Comparison of ENCODE assay signal across 22 cellular contexts in genomic region chr22:30413745-30414524, GRCh38. TPM values are rescaled to one million over a fixed set of nuclear protein-coding genes. Genes with fewer than 3 reads are reported as not detected.
DNase-seq lines count a peak whose midpoint lies in the region; ATAC-seq and TF ChIP-seq lines count a peak whose summit lies in the region.
"Had no signal": no experiment of that assay in that cellular context is flagged by ENCODE, and none has a peak within 500 bp of the region (broad histone marks: within the 10 kb centered on the region; RNA-seq: fewer than 3 reads in every experiment).

No MANE protein-coding gene starts in this region.

- WGBS in mammary epithelial cell (ENCODE audit: low coverage, missing lambda C conversion rate), result 49% methylated on average over 4 of the region's 5 CpGs

- H3K4me3 ChIP-seq in mammary epithelial cell (replicated peaks in 1 of 3; ENCODE audit: insufficient read depth in 1 of 3, low read depth in 2 of 3, low read length in 3 of 3) (no peak overlapping the region), skeletal muscle satellite cell (ENCODE audit: low read length) (no peak overlapping the region)
- H3K4me3 ChIP-seq: heart right ventricle, lower lobe of right lung, Peyer's patch, SK-N-MC, skin epidermis, suprapubic skin had no signal

- H3K4me1 ChIP-seq in mammary epithelial cell (ENCODE audit: insufficient read depth, low read length) (peaks cover 76% of the 10 kb centered on the region), skeletal muscle satellite cell (ENCODE audit: control insufficient read depth, insufficient read depth, low read length) (peaks cover 70% of the 10 kb centered on the region)
- H3K4me1 ChIP-seq: heart right ventricle, lower lobe of right lung had no signal

- H3K27me3 ChIP-seq in mammary epithelial cell (ENCODE audit: insufficient read depth, low read length), result no peaks in the 10 kb centered on the region
- H3K27me3 ChIP-seq in skeletal muscle satellite cell (ENCODE audit: control insufficient read depth, insufficient read depth, low read length), result no peaks in the 10 kb centered on the region
- H3K27me3 ChIP-seq: heart right ventricle, Peyer's patch, suprapubic skin had no signal

- H3K27ac ChIP-seq in RWPE1 (peak overlapping the region; percentile 42), mammary epithelial cell (ENCODE audit: insufficient read depth, low read depth, low read length) (peak overlapping the region; percentile 81)
- H3K27ac ChIP-seq: heart right ventricle, lower lobe of right lung, Peyer's patch, SK-N-MC, suprapubic skin had no signal

- no peaks in the 10 kb centered on the region for H3K9me3 ChIP-seq in mammary epithelial cell (replicated peaks; ENCODE audit: insufficient read depth, low read length)
- no peaks in the 10 kb centered on the region for H3K9me3 ChIP-seq in skeletal muscle satellite cell (replicated peaks; ENCODE audit: low read length)
- H3K9me3 ChIP-seq: heart right ventricle, lower lobe of right lung, Peyer's patch, suprapubic skin had no signal

- peaks cover 66% of the 10 kb centered on the region for H3K36me3 ChIP-seq in mammary epithelial cell (ENCODE audit: insufficient read depth, low read length)
- peaks cover 97% of the 10 kb centered on the region for H3K36me3 ChIP-seq in skeletal muscle satellite cell (ENCODE audit: insufficient read depth, low read length)

- CTCF ChIA-PET in activated CD4-positive, alpha-beta T cell treated with anti-CD3 and anti-CD28 coated beads for 36 hours (lab: Charles Lee), result interaction anchor here (0.6 to 4.0 kb wide), 13 partner anchors 10 to 357 kb away, joined by 3 to 13 read pairs (median 4); partner anchors contain the start of genes MTFP1, RNF215 and SEC14L2
- CTCF ChIA-PET in activated CD4-positive, alpha-beta T cell treated with anti-CD3 and anti-CD28 coated beads, Interleukin-2, amount 10 ng/mL, durations not matched to agents 7 days and 5 days (lab: Charles Lee), result interaction anchor here (0.6 to 2.5 kb wide), 13 partner anchors 9 to 903 kb away, joined by 3 to 18 read pairs (median 3); partner anchors contain the start of genes MTFP1, RNF215 and SEC14L2
- CTCF ChIA-PET in RWPE1 (lab: Yijun Ruan, JAX) (no interaction called here), mammary epithelial cell (lab: Charles Lee; ENCODE audit: low non-redundant PET) (no interaction called here)

- no peak overlapping the region for H3K4me3 Mint-ChIP-seq in activated CD4-positive, alpha-beta T cell treated with anti-CD3 and anti-CD28 coated beads for 36 hours
- H3K4me3 Mint-ChIP-seq in activated CD4-positive, alpha-beta T cell treated with anti-CD3 and anti-CD28 coated beads, Interleukin-2, amount 10 ng/mL, durations not matched to agents 7 days and 5 days, result no peak overlapping the region
- H3K4me3 Mint-ChIP-seq: immature natural killer cell; natural killer cell treated with Interleukin-12 subunit alpha and Interleukin-12 subunit beta and Interleukin-15 and Interleukin-18, amount 100 ng/mL, for 72 hours had no signal

- H3K27me3 Mint-ChIP-seq in activated CD4-positive, alpha-beta T cell treated with anti-CD3 and anti-CD28 coated beads for 36 hours, result no peaks in the 10 kb centered on the region
- no peaks in the 10 kb centered on the region for H3K27me3 Mint-ChIP-seq in activated CD4-positive, alpha-beta T cell treated with anti-CD3 and anti-CD28 coated beads, Interleukin-2, amount 10 ng/mL, durations not matched to agents 7 days and 5 days
- H3K27me3 Mint-ChIP-seq: natural killer cell treated with Interleukin-12 subunit alpha and Interleukin-12 subunit beta and Interleukin-15 and Interleukin-18, amount 100 ng/mL, for 72 hours had no signal

- H2AFZ ChIP-seq in mammary epithelial cell (ENCODE audit: low read depth, low read length), result no peak overlapping the region

- H3K4me2 ChIP-seq in mammary epithelial cell (ENCODE audit: insufficient read depth, low read depth, low read length) (no peak overlapping the region), skeletal muscle satellite cell (ENCODE audit: low read length) (peak overlapping the region; percentile 5)

- no peaks in the 10 kb centered on the region for H4K20me1 ChIP-seq in mammary epithelial cell (ENCODE audit: insufficient read depth, low read length)

- H3K9ac ChIP-seq in mammary epithelial cell (ENCODE audit: insufficient read depth, low read length) (no peak overlapping the region), skeletal muscle satellite cell (ENCODE audit: low read depth, low read length) (peak overlapping the region; percentile 31)

- dilution Hi-C loops in mammary epithelial cell (cut with HindIII; ENCODE audit: low sequenced_read_pairs), result no loop called here

- H3K79me2 ChIP-seq in mammary epithelial cell (ENCODE audit: insufficient read depth, low read length), result peaks cover 60% of the 10 kb centered on the region

- no peaks in the 10 kb centered on the region for H3K9me3 Mint-ChIP-seq in activated CD4-positive, alpha-beta T cell treated with anti-CD3 and anti-CD28 coated beads for 36 hours (ENCODE audit: low read depth)
- no peaks in the 10 kb centered on the region for H3K9me3 Mint-ChIP-seq in activated CD4-positive, alpha-beta T cell treated with anti-CD3 and anti-CD28 coated beads, Interleukin-2, amount 10 ng/mL, durations not matched to agents 7 days and 5 days
- H3K9me3 Mint-ChIP-seq: immature natural killer cell; natural killer cell treated with Interleukin-12 subunit alpha and Interleukin-12 subunit beta and Interleukin-15 and Interleukin-18, amount 100 ng/mL, for 72 hours had no signal

- BruUV-seq in mammary epithelial cell (replicated peaks; lab: Mats Ljungman, UMichigan), result no TSS peak

- peaks cover 47% of the 10 kb centered on the region for H3K4me1 Mint-ChIP-seq in activated CD4-positive, alpha-beta T cell treated with anti-CD3 and anti-CD28 coated beads for 36 hours
- peaks cover 33% of the 10 kb centered on the region for H3K4me1 Mint-ChIP-seq in activated CD4-positive, alpha-beta T cell treated with anti-CD3 and anti-CD28 coated beads, Interleukin-2, amount 10 ng/mL, durations not matched to agents 7 days and 5 days
- H3K4me1 Mint-ChIP-seq: immature natural killer cell had no signal

- no peak for TF ChIP-seq CTCF in RWPE1 (conservative IDR thresholded peaks at IDR 0.05; ENCODE audit: low read depth)
- no peak for TF ChIP-seq CTCF in mammary epithelial cell (conservative IDR thresholded peaks at IDR 0.05 in 1 of 2, IDR thresholded peaks at IDR 0.05 in 1 of 2; ENCODE audit: extremely low read depth in 1 of 2, insufficient read depth in 1 of 2, low read depth in 1 of 2, low read length in 2 of 2)

- H3K27ac Mint-ChIP-seq in activated CD4-positive, alpha-beta T cell treated with anti-CD3 and anti-CD28 coated beads for 36 hours, result peak overlapping the region; percentile 79
- H3K27ac Mint-ChIP-seq in activated CD4-positive, alpha-beta T cell treated with anti-CD3 and anti-CD28 coated beads, Interleukin-2, amount 10 ng/mL, durations not matched to agents 7 days and 5 days, result no peak overlapping the region
- H3K27ac Mint-ChIP-seq: natural killer cell treated with Interleukin-12 subunit alpha and Interleukin-12 subunit beta and Interleukin-15 and Interleukin-18, amount 100 ng/mL, for 72 hours had no signal

- ATAC-seq in activated CD4-positive, alpha-beta T cell treated with anti-CD3 and anti-CD28 coated beads for 36 hours, result peak; percentile 61
- ATAC-seq: heart right ventricle; lower lobe of right lung; natural killer cell treated with Interleukin-12 subunit alpha and Interleukin-12 subunit beta and Interleukin-15 and Interleukin-18, amount 100 ng/mL, for 72 hours had no signal

- POLR2A ChIA-PET in activated CD4-positive, alpha-beta T cell treated with anti-CD3 and anti-CD28 coated beads for 36 hours (lab: Charles Lee), result interaction anchor here (0.9 to 1.7 kb wide), 2 partner anchors 8 to 15 kb away, joined by 3 to 7 read pairs; no protein-coding TSS in a partner anchor
- POLR2A ChIA-PET in activated CD4-positive, alpha-beta T cell treated with anti-CD3 and anti-CD28 coated beads, Interleukin-2, amount 10 ng/mL, durations not matched to agents 7 days and 5 days (lab: Charles Lee), result no interaction called here
- POLR2A ChIA-PET in RWPE1 (lab: Yijun Ruan, JAX; ENCODE audit: low non-redundant PET), result no interaction called here

- in situ Hi-C loops in mammary epithelial cell (cut with MboI; ENCODE audit: low sequenced_read_pairs in 2 of 2), result no loop called here

- intact Hi-C loops in activated CD4-positive, alpha-beta T cell treated with anti-CD3 and anti-CD28 coated beads for 36 hours (cut with DNase I, micrococcal nuclease), result no loop called here
- intact Hi-C loops in mammary epithelial cell (cut with micrococcal nuclease), result no loop called here

- DNase-seq in activated CD4-positive, alpha-beta T cell treated with anti-CD3 and anti-CD28 coated beads for 36 hours, result peak; percentile 48
- DNase-seq in activated CD4-positive, alpha-beta T cell treated with anti-CD3 and anti-CD28 coated beads, Interleukin-2, amount 10 ng/mL, durations not matched to agents 7 days and 5 days, result no peak
- DNase-seq in RWPE1 (ENCODE audit: low spot score) (no peak), mammary epithelial cell (no peak), DMS153 treated with DMSO at 0.1 percent for 48 hours (lab: John Stamatoyannopoulos, UW; ENCODE audit: unreplicated experiment) (no peak), medulla oblongata (ENCODE audit: extremely low spot score) (no peak), middle frontal gyrus (ENCODE audit: extremely low spot score, low spot score) (no peak)
- DNase-seq: 8988T; C1 segment of cervical spinal cord; DMS53; heart right ventricle; immature natural killer cell; lower lobe of right lung; NCI-H1694; NCI-H2227 treated with DMSO at 0.1 percent for 48 hours; Peyer's patch; stimulated activated CD4-positive, alpha-beta T cell treated with anti-CD3 and anti-CD28 coated beads, Interleukin-4, amount 100 ng/mL, for 1 hour had no signal

- peaks cover 58% of the 10 kb centered on the region for H3K36me3 Mint-ChIP-seq in activated CD4-positive, alpha-beta T cell treated with anti-CD3 and anti-CD28 coated beads for 36 hours (ENCODE audit: low read depth)
- peaks cover 56% of the 10 kb centered on the region for H3K36me3 Mint-ChIP-seq in activated CD4-positive, alpha-beta T cell treated with anti-CD3 and anti-CD28 coated beads, Interleukin-2, amount 10 ng/mL, durations not matched to agents 7 days and 5 days (ENCODE audit: low read depth)
- H3K36me3 Mint-ChIP-seq: natural killer cell treated with Interleukin-12 subunit alpha and Interleukin-12 subunit beta and Interleukin-15 and Interleukin-18, amount 100 ng/mL, for 72 hours had no signal

RNA-seq across cellular contexts. Expression of gene MTFP1, which starts 11.6 kb away (rescaled TPM):
- 10 to 100 TPM; 47.0 to 54.6 TPM for total RNA-seq in activated CD4-positive, alpha-beta T cell treated with anti-CD3 and anti-CD28 coated beads for 36 hours
- 10 to 100 TPM; 34.5 to 40.0 TPM for total RNA-seq in activated CD4-positive, alpha-beta T cell treated with anti-CD3 and anti-CD28 coated beads, Interleukin-2, amount 10 ng/mL, durations not matched to agents 7 days and 5 days
- total RNA-seq in mammary epithelial cell, result 1 to 10 TPM; 1.5 to 6.9 TPM
- polyA plus RNA-seq in mammary epithelial cell, result 14.3 TPM
- not detected for polyA minus RNA-seq in mammary epithelial cell
- total RNA-seq in skeletal muscle satellite cell (2012; rRNA removed), result 14.7 and 19.2 TPM in 2 replicates

RNA-seq across cellular contexts. Expression of gene SEC14L2, which starts 17.1 kb away (rescaled TPM):
- 10 to 100 TPM; 13.8 to 18.2 TPM for total RNA-seq in activated CD4-positive, alpha-beta T cell treated with anti-CD3 and anti-CD28 coated beads for 36 hours
- 10 to 100 TPM in 1 of 2 experiments, 1 to 10 TPM in 1; 7.6 to 10.5 TPM for total RNA-seq in activated CD4-positive, alpha-beta T cell treated with anti-CD3 and anti-CD28 coated beads, Interleukin-2, amount 10 ng/mL, durations not matched to agents 7 days and 5 days
- 100 to 1,000 TPM; 171 to 266 TPM for total RNA-seq in mammary epithelial cell
- polyA plus RNA-seq in mammary epithelial cell, result 168 TPM
- 208 TPM for polyA minus RNA-seq in mammary epithelial cell
- total RNA-seq in skeletal muscle satellite cell (2012; rRNA removed), result 24.6 and 33.9 TPM in 2 replicates

RNA-seq across cellular contexts. Expression of gene RNF215, which starts 26.7 kb away (rescaled TPM):
- total RNA-seq in activated CD4-positive, alpha-beta T cell treated with anti-CD3 and anti-CD28 coated beads for 36 hours, result 1 to 10 TPM; 4.3 to 7.4 TPM
- 1 to 10 TPM; 9.8 to 9.9 TPM for total RNA-seq in activated CD4-positive, alpha-beta T cell treated with anti-CD3 and anti-CD28 coated beads, Interleukin-2, amount 10 ng/mL, durations not matched to agents 7 days and 5 days
- 10 to 100 TPM; 21.6 to 22.0 TPM for total RNA-seq in mammary epithelial cell
- polyA plus RNA-seq in mammary epithelial cell, result 5.0 TPM
- polyA minus RNA-seq in mammary epithelial cell, result 46.1 TPM
- total RNA-seq in skeletal muscle satellite cell (2012; rRNA removed), result 19.5 and 20.5 TPM in 2 replicates

RNA-seq across cellular contexts. Expression of gene CCDC157, which starts 57.1 kb away (rescaled TPM):
- total RNA-seq in activated CD4-positive, alpha-beta T cell treated with anti-CD3 and anti-CD28 coated beads for 36 hours, result 1 to 10 TPM; 2.4 to 3.7 TPM
- 1 to 10 TPM; 3.5 to 4.3 TPM for total RNA-seq in activated CD4-positive, alpha-beta T cell treated with anti-CD3 and anti-CD28 coated beads, Interleukin-2, amount 10 ng/mL, durations not matched to agents 7 days and 5 days
- 1 to 10 TPM; 1.9 to 3.2 TPM for total RNA-seq in mammary epithelial cell
- polyA plus RNA-seq in mammary epithelial cell, result 1.6 TPM
- polyA minus RNA-seq in mammary epithelial cell, result 1.9 TPM
- total RNA-seq in skeletal muscle satellite cell (2012; rRNA removed), result 0.51 and 2.6 TPM in 2 replicates

RNA-seq across cellular contexts. Expression of gene SF3A1, which starts 57.2 kb away (rescaled TPM):
- total RNA-seq in activated CD4-positive, alpha-beta T cell treated with anti-CD3 and anti-CD28 coated beads for 36 hours, result 100 to 1,000 TPM; 254 to 499 TPM
- total RNA-seq in activated CD4-positive, alpha-beta T cell treated with anti-CD3 and anti-CD28 coated beads, Interleukin-2, amount 10 ng/mL, durations not matched to agents 7 days and 5 days, result 100 to 1,000 TPM; 247 to 279 TPM
- 100 to 1,000 TPM in 1 of 2 donors, 10 to 100 TPM in 1; 45.0 to 163 TPM for total RNA-seq in mammary epithelial cell
- polyA plus RNA-seq in mammary epithelial cell, result 45.2 TPM
- 645 TPM for polyA minus RNA-seq in mammary epithelial cell
- 23.2 and 26.9 TPM in 2 replicates for total RNA-seq in skeletal muscle satellite cell (2012; rRNA removed)

Comparison
In these comparisons a context has a peak if more than half of its experiments do, and no peak if none do; other contexts are left out.
1. RNA of gene MTFP1, which starts 11.6 kb away (total RNA-seq): 47.0 to 54.6 TPM in activated CD4-positive, alpha-beta T cell treated with anti-CD3 and anti-CD28 coated beads for 36 hours and 34.5 to 40.0 TPM in activated CD4-positive, alpha-beta T cell treated with anti-CD3 and anti-CD28 coated beads, Interleukin-2, amount 10 ng/mL, durations not matched to agents 7 days and 5 days; 1.5 to 6.9 TPM in mammary epithelial cell; every median in the first group is over 4 times any median in the second.
2. RNA of gene SEC14L2, which starts 17.1 kb away (total RNA-seq): 171 to 266 TPM in mammary epithelial cell; 13.8 to 18.2 TPM in activated CD4-positive, alpha-beta T cell treated with anti-CD3 and anti-CD28 coated beads for 36 hours and 7.6 to 10.5 TPM in activated CD4-positive, alpha-beta T cell treated with anti-CD3 and anti-CD28 coated beads, Interleukin-2, amount 10 ng/mL, durations not matched to agents 7 days and 5 days; every median in the first group is over 4 times any median in the second.
3. CTCF ChIA-PET loops: an anchor here in activated CD4-positive, alpha-beta T cell treated with anti-CD3 and anti-CD28 coated beads for 36 hours (0.6 to 4.0 kb wide) and activated CD4-positive, alpha-beta T cell treated with anti-CD3 and anti-CD28 coated beads, Interleukin-2, amount 10 ng/mL, durations not matched to agents 7 days and 5 days (0.6 to 2.5 kb wide); none called in RWPE1 and mammary epithelial cell.